Comparison of ENCODE assay signal across 3 cellular contexts in genomic region chr20:55667955-55668354, GRCh38.
TF ChIP-seq lines count a peak whose summit lies in the region.

No MANE protein-coding gene starts in this region.

TF ChIP-seq in SK-N-SH, 30 proteins besides CTCF, POLR2A, EP300 and RAD21:
- no peak for TF ChIP-seq NRF1 (IDR thresholded peaks at IDR 0.05; ENCODE audit: low read depth, low read length)
- TF ChIP-seq, protein P1, sequence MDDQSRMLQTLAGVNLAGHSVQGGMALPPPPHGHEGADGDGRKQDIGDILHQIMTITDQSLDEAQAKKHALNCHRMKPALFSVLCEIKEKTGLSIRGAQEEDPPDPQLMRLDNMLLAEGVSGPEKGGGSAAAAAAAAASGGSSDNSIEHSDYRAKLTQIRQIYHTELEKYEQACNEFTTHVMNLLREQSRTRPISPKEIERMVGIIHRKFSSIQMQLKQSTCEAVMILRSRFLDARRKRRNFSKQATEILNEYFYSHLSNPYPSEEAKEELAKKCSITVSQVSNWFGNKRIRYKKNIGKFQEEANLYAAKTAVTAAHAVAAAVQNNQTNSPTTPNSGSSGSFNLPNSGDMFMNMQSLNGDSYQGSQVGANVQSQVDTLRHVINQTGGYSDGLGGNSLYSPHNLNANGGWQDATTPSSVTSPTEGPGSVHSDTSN (IDR thresholded peaks at IDR 0.05), result no peak
- no peak for TF ChIP-seq FOXJ3 (CRISPR knock-in tag; IDR thresholded peaks at IDR 0.05)
- peak; percentile 13; the same call in 1 of the 2 replicates for TF ChIP-seq SMC3 (IDR thresholded peaks at IDR 0.05; ENCODE audit: low read depth, low read length)
- TF ChIP-seq RCOR1 (IDR thresholded peaks at IDR 0.05; ENCODE audit: low read length), result no peak

TF ChIP-seq in SK-N-SH treated with all-trans-retinoic acid at 6 μM for 48 hours, 23 proteins besides CTCF, POLR2A, EP300 and RAD21:
- TF ChIP-seq ISL1 (CRISPR knock-in tag; IDR thresholded peaks at IDR 0.05) (no peak), ESRRG (CRISPR knock-in tag; IDR thresholded peaks at IDR 0.05) (no peak), ZNF8 (CRISPR knock-in tag; IDR thresholded peaks at IDR 0.05) (no peak), ARNTL (CRISPR knock-in tag; IDR thresholded peaks at IDR 0.05; ENCODE audit: borderline replicate concordance, low read depth) (no peak), GLIS3 (CRISPR knock-in tag; IDR thresholded peaks at IDR 0.05) (no peak), ZNF565 (CRISPR knock-in tag; conservative IDR thresholded peaks at IDR 0.05; ENCODE audit: low read depth) (no peak), CREB5 (CRISPR knock-in tag; IDR thresholded peaks at IDR 0.05; ENCODE audit: low read depth) (no peak), RARB (CRISPR knock-in tag; IDR thresholded peaks at IDR 0.05) (no peak), TOX (CRISPR knock-in tag; IDR thresholded peaks at IDR 0.05; ENCODE audit: borderline replicate concordance) (no peak), PPARA (CRISPR knock-in tag; IDR thresholded peaks at IDR 0.05; ENCODE audit: borderline replicate concordance) (no peak), OSR1 (CRISPR knock-in tag; IDR thresholded peaks at IDR 0.05) (no peak), SNAI2 (CRISPR knock-in tag; IDR thresholded peaks at IDR 0.05) (no peak), ZC3H10 (CRISPR knock-in tag; IDR thresholded peaks at IDR 0.05) (no peak), BACH2 (CRISPR knock-in tag; IDR thresholded peaks at IDR 0.05; ENCODE audit: borderline replicate concordance) (no peak), TSHZ2 (CRISPR knock-in tag; IDR thresholded peaks at IDR 0.05) (no peak)
- TF ChIP-seq, protein P2, sequence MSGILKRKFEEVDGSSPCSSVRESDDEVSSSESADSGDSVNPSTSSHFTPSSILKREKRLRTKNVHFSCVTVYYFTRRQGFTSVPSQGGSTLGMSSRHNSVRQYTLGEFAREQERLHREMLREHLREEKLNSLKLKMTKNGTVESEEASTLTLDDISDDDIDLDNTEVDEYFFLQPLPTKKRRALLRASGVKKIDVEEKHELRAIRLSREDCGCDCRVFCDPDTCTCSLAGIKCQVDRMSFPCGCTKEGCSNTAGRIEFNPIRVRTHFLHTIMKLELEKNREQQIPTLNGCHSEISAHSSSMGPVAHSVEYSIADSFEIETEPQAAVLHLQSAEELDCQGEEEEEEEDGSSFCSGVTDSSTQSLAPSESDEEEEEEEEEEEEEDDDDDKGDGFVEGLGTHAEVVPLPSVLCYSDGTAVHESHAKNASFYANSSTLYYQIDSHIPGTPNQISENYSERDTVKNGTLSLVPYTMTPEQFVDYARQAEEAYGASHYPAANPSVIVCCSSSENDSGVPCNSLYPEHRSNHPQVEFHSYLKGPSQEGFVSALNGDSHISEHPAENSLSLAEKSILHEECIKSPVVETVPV (CRISPR knock-in tag; IDR thresholded peaks at IDR 0.05), result no peak

TF ChIP-seq in H1, 55 proteins besides CTCF, POLR2A, EP300 and RAD21:
- TF ChIP-seq SAP30 (IDR thresholded peaks at IDR 0.05; ENCODE audit: insufficient read depth, insufficient replicate concordance, low read length) (no peak), HDAC2 (IDR thresholded peaks at IDR 0.05; ENCODE audit: borderline replicate concordance in 1 of 2, low read depth in 2 of 2, low read length in 2 of 2) (no peak), TBP (IDR thresholded peaks at IDR 0.05; ENCODE audit: low read depth, low read length) (no peak), SIN3A (conservative IDR thresholded peaks at IDR 0.05 in 1 of 2, IDR thresholded peaks at IDR 0.05 in 1 of 2; ENCODE audit: low read depth in 1 of 2, low read length in 2 of 2) (no peak), TAF1 (IDR thresholded peaks at IDR 0.05; ENCODE audit: low read depth, low read length) (no peak), SIRT6 (IDR thresholded peaks at IDR 0.05; ENCODE audit: low read length) (no peak)
